Comparison of ENCODE assay signal across 8 cellular contexts in the genomic region with DNA sequence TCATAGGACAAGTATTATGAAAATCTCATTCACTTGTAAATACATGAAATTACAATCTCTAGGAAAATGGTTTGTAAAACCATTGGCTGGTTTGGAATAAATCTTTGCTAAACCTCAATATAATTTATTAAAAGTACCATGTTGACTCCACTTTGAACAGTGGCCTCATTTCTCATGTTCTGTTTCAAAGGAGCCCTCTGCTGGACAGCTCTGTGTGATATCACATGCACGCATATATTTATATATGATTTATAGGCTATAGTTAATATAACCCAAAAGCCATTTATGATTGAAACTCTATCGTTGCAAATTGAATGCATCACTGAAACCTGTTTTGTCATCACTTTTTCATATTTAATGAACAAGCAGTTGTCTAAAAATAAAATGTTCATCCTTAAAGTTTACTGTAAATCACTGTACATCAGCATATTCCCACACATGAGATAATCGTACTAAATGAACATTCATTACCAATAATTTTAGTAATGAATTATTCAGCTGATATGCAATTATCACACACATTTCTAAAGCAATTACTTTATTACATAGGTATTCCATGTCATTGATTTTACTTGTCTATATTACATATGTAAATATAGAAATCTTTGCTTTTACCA.
DNase-seq lines count a peak whose midpoint lies in the region; ATAC-seq and TF ChIP-seq lines count a peak whose summit lies in the region.

No MANE protein-coding gene starts in this region.

- WGBS in heart left ventricle, 4 donors, result 42 to 53% (median 50%) methylated on average over 3 of the region's 3 CpGs
- 40 to 41% methylated on average over 3 of the region's 3 CpGs for WGBS in esophagus squamous epithelium, 2 donors

- H2AFZ ChIP-seq in OCI-LY1 (ENCODE audit: low read length), result no peak overlapping the region

- no peaks in the 10 kb centered on the region for H3K9me2 ChIP-seq in OCI-LY1 (ENCODE audit: low read depth, low read length)

- H3K36me3 ChIP-seq in heart left ventricle, result no peaks in the 10 kb centered on the region
- no peaks in the 10 kb centered on the region for H3K36me3 ChIP-seq in OCI-LY1 (ENCODE audit: insufficient read depth, low read length)
- H3K36me3 ChIP-seq in esophagus squamous epithelium, result no peaks in the 10 kb centered on the region

- intact Hi-C loops in heart left ventricle (cut with DNase I) (loop anchor here in 7 of 10 donors (5.0 to 10.0 kb wide), 3 partner anchors 360 to 858 kb away; partner anchors contain the start of gene NPAS3 (in 1 of the 7)), Right ventricle myocardium inferior (cut with DNase I) (loop anchor here (10.0 kb wide), 1 partner anchor 858 kb away; no protein-coding TSS in a partner anchor), esophagus squamous epithelium (cut with DNase I) (no loop called here)

- TF ChIP-seq POLR2A in heart left ventricle (IDR thresholded peaks at IDR 0.05) (no peak), esophagus squamous epithelium (IDR thresholded peaks at IDR 0.05) (no peak)

- H3K9me3 ChIP-seq in heart left ventricle (no peaks in the 10 kb centered on the region), OCI-LY1 (ENCODE audit: low read length) (no peaks in the 10 kb centered on the region), esophagus squamous epithelium (no peaks in the 10 kb centered on the region)

- DNase-seq in heart left ventricle, result no peak
- no peak for DNase-seq in Right ventricle myocardium inferior (ENCODE audit: missing footprints)
- no peak for DNase-seq in esophagus squamous epithelium (lab: John Stamatoyannopoulos, UW)
- peak; percentile 26 for DNase-seq in smooth muscle cell of the brain vasculature (ENCODE audit: low read depth, low spot score)
- DNase-seq in activated gamma-delta T cell treated with Interleukin-2 at 50 U/mL for 16 hours, result no peak
- DNase-seq in stimulated activated CD4-positive, alpha-beta T cell treated with anti-CD3 and anti-CD28 coated beads, Interleukin-2, amount 100 ng/mL, for 24 hours, result no peak

- H3K27me3 ChIP-seq in heart left ventricle, result no peaks in the 10 kb centered on the region
- H3K27me3 ChIP-seq in OCI-LY1 (ENCODE audit: insufficient read depth, low read length), result no peaks in the 10 kb centered on the region
- H3K27me3 ChIP-seq in esophagus squamous epithelium, result no peaks in the 10 kb centered on the region

- no peak overlapping the region for H3K4me2 ChIP-seq in OCI-LY1 (ENCODE audit: low read length)

- peak in 11 of 12 donors; percentile 19 to 56 (median 39) for TF ChIP-seq CTCF in heart left ventricle (IDR thresholded peaks at IDR 0.05)
- peak; percentile 57 for TF ChIP-seq CTCF in OCI-LY1 (IDR thresholded peaks at IDR 0.05; ENCODE audit: low read length)
- TF ChIP-seq CTCF in esophagus squamous epithelium (IDR thresholded peaks at IDR 0.05), result peak in 5 of 6 experiments; percentile 16 to 56 (median 28)

- ATAC-seq in heart left ventricle (no peak), Right ventricle myocardium inferior (no peak), HG02973 (IDR thresholded peaks at IDR 0.05; ENCODE audit: unreplicated experiment) (no peak)

- no peaks in the 10 kb centered on the region for H3K79me2 ChIP-seq in OCI-LY1 (ENCODE audit: insufficient read depth, low read length)

- H3F3A ChIP-seq in OCI-LY1 (ENCODE audit: insufficient read depth, low read length), result no peaks in the 10 kb centered on the region

- H3K27ac ChIP-seq in heart left ventricle (no peak overlapping the region), OCI-LY1 (ENCODE audit: low read depth, low read length, poor library complexity, severe bottlenecking) (no peak overlapping the region), esophagus squamous epithelium (no peak overlapping the region)

- no peak overlapping the region for H3K4me3 ChIP-seq in heart left ventricle
- no peak overlapping the region for H3K4me3 ChIP-seq in OCI-LY1 (ENCODE audit: low read depth, low read length, poor library complexity, severe bottlenecking)
- H3K4me3 ChIP-seq in esophagus squamous epithelium, result no peak overlapping the region

- H3K4me1 ChIP-seq in heart left ventricle (peaks cover 0 to 12% (median 0%) of the 10 kb centered on the region in 12 donors), OCI-LY1 (ENCODE audit: insufficient read depth, low read length, severe bottlenecking) (no peaks in the 10 kb centered on the region), esophagus squamous epithelium (no peaks in the 10 kb centered on the region)

- H4K20me1 ChIP-seq in OCI-LY1 (ENCODE audit: insufficient read depth, low read length), result no peaks in the 10 kb centered on the region

- no peak overlapping the region for H3K9ac ChIP-seq in OCI-LY1 (ENCODE audit: low read length)
